ENCODE assay signal across 9 cellular contexts in the genomic region with DNA sequence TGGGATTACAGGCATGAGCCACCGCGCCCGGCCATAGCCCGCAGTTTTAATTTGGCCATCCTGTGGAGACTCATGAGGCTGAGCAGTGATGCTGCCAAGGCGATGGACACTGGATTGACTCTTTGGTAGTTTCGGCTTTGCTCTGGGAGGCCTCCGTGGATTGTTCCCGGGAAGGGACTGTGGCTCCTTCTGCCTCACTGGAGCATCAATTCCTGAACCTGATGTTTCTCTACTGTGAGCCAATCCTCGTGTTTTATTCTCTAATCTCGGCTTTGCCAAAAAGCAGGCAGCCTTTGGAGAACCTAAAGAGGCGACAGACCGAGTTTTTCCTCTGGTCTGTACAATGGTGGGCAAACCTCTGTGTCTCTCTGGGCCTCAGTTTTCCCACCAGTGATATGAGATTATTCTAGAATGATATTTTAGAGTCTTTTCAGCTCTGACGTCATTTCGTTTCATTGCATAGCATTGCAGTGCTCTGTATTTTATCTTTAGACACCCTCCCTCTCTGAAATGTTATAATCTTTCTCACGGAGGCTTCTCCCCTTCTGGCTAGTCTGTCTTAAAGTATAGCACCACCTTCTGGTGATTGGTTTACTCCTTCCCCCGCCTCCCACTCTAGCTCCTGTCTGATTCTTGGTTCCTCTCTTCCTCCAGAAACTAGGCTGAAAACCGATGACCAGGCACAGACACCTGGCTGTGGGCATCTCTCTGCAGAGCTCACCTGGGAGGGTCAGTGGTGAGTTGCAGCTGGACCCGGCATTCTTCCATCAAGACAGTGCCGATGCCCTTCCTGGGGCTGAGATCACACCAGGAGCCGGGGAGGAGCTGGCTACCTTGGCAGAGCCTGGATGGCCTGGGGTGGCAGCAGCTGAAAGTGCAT.
A peak's percentile ranks its signal among the peaks of the same experiment; 100 is the strongest.
DNase-seq lines count a peak whose midpoint lies in the region; ATAC-seq, FAIRE-seq and TF ChIP-seq lines count a peak whose summit lies in the region.
"Had no signal": no experiment of that assay in that cellular context is flagged by ENCODE, and none has a peak within 500 bp of the region (broad histone marks: within the 10 kb centered on the region; RNA-seq: fewer than 3 reads in every experiment).

No MANE protein-coding gene starts in this region.

- no peak overlapping the region for H3K4me2 ChIP-seq in mammary epithelial cell (ENCODE audit: insufficient read depth, low read depth, low read length)

- FAIRE-seq in HTR-8/SVneo (lab: Jason Lieb, UNC) = no peak
- FAIRE-seq: colon had no signal

- peak in 1 of 2 donors; percentile 13 for TF ChIP-seq CTCF in mammary epithelial cell (conservative IDR thresholded peaks at IDR 0.05 in 1 of 2, IDR thresholded peaks at IDR 0.05 in 1 of 2; ENCODE audit: extremely low read depth in 1 of 2, insufficient read depth in 1 of 2, low read depth in 1 of 2, low read length in 2 of 2)

- H3K9me3 ChIP-seq in mammary epithelial cell (replicated peaks; ENCODE audit: insufficient read depth, low read length) = peaks cover 20% of the 10 kb centered on the region

- no peak overlapping the region for H3K9ac ChIP-seq in mammary epithelial cell (ENCODE audit: insufficient read depth, low read length)

- H3K27ac ChIP-seq in mammary epithelial cell (ENCODE audit: insufficient read depth, low read depth, low read length) = no peak overlapping the region

- peak; percentile 69 for ATAC-seq in GM21390 (IDR thresholded peaks at IDR 0.05; ENCODE audit: unreplicated experiment)

- no peaks in the 10 kb centered on the region for H3K36me3 ChIP-seq in mammary epithelial cell (ENCODE audit: insufficient read depth, low read length)

- peak; percentile 28 for DNase-seq in DMS53 treated with DMSO at 0.1 percent for 48 hours (lab: John Stamatoyannopoulos, UW; ENCODE audit: unreplicated experiment)
- DNase-seq in NCI-H146 treated with DMSO at 0.1 percent for 48 hours (lab: John Stamatoyannopoulos, UW; ENCODE audit: unreplicated experiment) = peak; percentile 22
- DNase-seq in mammary epithelial cell = peak; percentile 32
- peak; percentile 69 for DNase-seq in medulla oblongata (ENCODE audit: extremely low spot score)
- DNase-seq in dedifferentiated amniotic fluid mesenchymal stem cell (ENCODE audit: extremely low spot score) = no peak
- no peak for DNase-seq in activated gamma-delta T cell treated with Interleukin-2 at 50 U/mL for 16 hours
- DNase-seq in HTR-8/SVneo (ENCODE audit: insufficient read length, low spot score) = no peak

- no TSS peak for BruUV-seq in mammary epithelial cell (replicated peaks; lab: Mats Ljungman, UMichigan)

- intact Hi-C loops in mammary epithelial cell (cut with micrococcal nuclease) = loop anchor here (1.0 to 2.0 kb wide), 2 partner anchors 342 to 643 kb away; no protein-coding TSS in a partner anchor

- no peaks in the 10 kb centered on the region for H3K4me1 ChIP-seq in mammary epithelial cell (ENCODE audit: insufficient read depth, low read length)

- no peaks in the 10 kb centered on the region for H3K79me2 ChIP-seq in mammary epithelial cell (ENCODE audit: insufficient read depth, low read length)

- in situ Hi-C loops in mammary epithelial cell (cut with MboI; ENCODE audit: low sequenced_read_pairs in 2 of 2) = no loop called here

- H3K4me3 ChIP-seq in mammary epithelial cell (replicated peaks in 1 of 3; ENCODE audit: insufficient read depth in 1 of 3, low read depth in 2 of 3, low read length in 3 of 3) = no peak overlapping the region

- dilution Hi-C loops in mammary epithelial cell (cut with HindIII; ENCODE audit: low sequenced_read_pairs) = no loop called here

- no peaks in the 10 kb centered on the region for H4K20me1 ChIP-seq in mammary epithelial cell (ENCODE audit: insufficient read depth, low read length)

- no peak overlapping the region for H2AFZ ChIP-seq in mammary epithelial cell (ENCODE audit: low read depth, low read length)

- 40% methylated on average over 12 of the region's 20 CpGs for WGBS in mammary epithelial cell (ENCODE audit: low coverage, missing lambda C conversion rate)

- no peaks in the 10 kb centered on the region for H3K27me3 ChIP-seq in mammary epithelial cell (ENCODE audit: insufficient read depth, low read length)

- CTCF ChIA-PET in mammary epithelial cell (lab: Charles Lee; ENCODE audit: low non-redundant PET) = no interaction called here

Comparison
In these comparisons a context has a peak if more than half of its experiments do, and no peak if none do; other contexts are left out.
1. DNase-seq: peak in DMS53 treated with DMSO at 0.1 percent for 48 hours (single experiment), NCI-H146 treated with DMSO at 0.1 percent for 48 hours (single experiment), mammary epithelial cell (single experiment) and medulla oblongata (single experiment); none in dedifferentiated amniotic fluid mesenchymal stem cell (single experiment), activated gamma-delta T cell treated with Interleukin-2 at 50 U/mL for 16 hours (single experiment) and HTR-8/SVneo (single experiment).